In genomic region chr9:110427497-110428104, GRCh38 we compare ENCODE assay signal across 8 cellular contexts.
DNase-seq lines count a peak whose midpoint lies in the region; ATAC-seq and TF ChIP-seq lines count a peak whose summit lies in the region.

No MANE protein-coding gene starts in this region.

- peaks cover 0 to 64% (median 0%) of the 10 kb centered on the region in 9 donors for H3K36me3 ChIP-seq in heart left ventricle
- H3K36me3 ChIP-seq in Peyer's patch, result no peaks in the 10 kb centered on the region
- H3K36me3 ChIP-seq in ovary, result no peaks in the 10 kb centered on the region
- peaks cover 89% of the 10 kb centered on the region for H3K36me3 ChIP-seq in MG63

- no peak overlapping the region for H3K27ac ChIP-seq in heart left ventricle
- no peak overlapping the region for H3K27ac ChIP-seq in Peyer's patch
- no peak overlapping the region for H3K27ac ChIP-seq in ovary

- peak in 2 of 5 donors; percentile 10 to 41 for DNase-seq in heart left ventricle
- no peak for DNase-seq in cardiac septum (ENCODE audit: low spot score)
- DNase-seq in Peyer's patch, result peak in 2 of 3 donors; percentile 76 to 82
- no peak for DNase-seq in epithelial cell of proximal tubule (ENCODE audit: low read depth)
- peak in 3 of 5 donors; percentile 20 to 38 (median 26) for DNase-seq in ovary
- no peak for DNase-seq in MG63

- H3K27me3 ChIP-seq in heart left ventricle, result no peaks in the 10 kb centered on the region
- H3K27me3 ChIP-seq in Peyer's patch, result no peaks in the 10 kb centered on the region
- no peaks in the 10 kb centered on the region for H3K27me3 ChIP-seq in ovary
- H3K27me3 ChIP-seq in MG63, result no peaks in the 10 kb centered on the region

- no peak for TF ChIP-seq EP300 in ovary (IDR thresholded peaks at IDR 0.05)

- intact Hi-C loops in heart left ventricle (cut with DNase I) (no loop called here), cardiac septum (cut with DNase I) (no loop called here), ovary (cut with DNase I) (no loop called here)

- ATAC-seq in heart left ventricle (no peak), HG03103 (IDR thresholded peaks at IDR 0.05; ENCODE audit: low read depth, unreplicated experiment) (peak; percentile 77), GM18858 (IDR thresholded peaks at IDR 0.05; ENCODE audit: unreplicated experiment) (no peak)

- H3K9me3 ChIP-seq in heart left ventricle, result no peaks in the 10 kb centered on the region
- H3K9me3 ChIP-seq in Peyer's patch, result no peaks in the 10 kb centered on the region
- no peaks in the 10 kb centered on the region for H3K9me3 ChIP-seq in ovary
- no peaks in the 10 kb centered on the region for H3K9me3 ChIP-seq in MG63

- no peaks in the 10 kb centered on the region for H3K4me1 ChIP-seq in heart left ventricle
- no peaks in the 10 kb centered on the region for H3K4me1 ChIP-seq in Peyer's patch
- H3K4me1 ChIP-seq in ovary (ENCODE audit: insufficient read depth), result no peaks in the 10 kb centered on the region

- TF ChIP-seq POLR2A in heart left ventricle (IDR thresholded peaks at IDR 0.05) (no peak), Peyer's patch (IDR thresholded peaks at IDR 0.05) (no peak), ovary (IDR thresholded peaks at IDR 0.05) (no peak)

- WGBS in heart left ventricle, 4 donors, result 29 to 42% (median 37%) methylated on average over 7 of the region's 7 CpGs
- 53 to 59% (median 58%) methylated on average over 7 of the region's 7 CpGs for WGBS in ovary, 3 donors

- H3K4me3 ChIP-seq in heart left ventricle (no peak overlapping the region), Peyer's patch (no peak overlapping the region), epithelial cell of proximal tubule (ENCODE audit: low read depth, low read length) (no peak overlapping the region), ovary (no peak overlapping the region), MG63 (no peak overlapping the region)

- TF ChIP-seq CTCF in heart left ventricle (IDR thresholded peaks at IDR 0.05) (peak in 9 of 12 donors; percentile 23 to 52 (median 39)), Peyer's patch (IDR thresholded peaks at IDR 0.05) (peak in 4 of 6 experiments; percentile 39 to 60 (median 54)), epithelial cell of proximal tubule (conservative IDR thresholded peaks at IDR 0.05; ENCODE audit: low read depth, low read length) (peak; percentile 77), ovary (IDR thresholded peaks at IDR 0.05) (no peak)

Comparison
In these comparisons a context has a peak if more than half of its experiments do, and no peak if none do; other contexts are left out.
1. DNase-seq: peak in Peyer's patch (2 of 3) and ovary (3 of 5); none in cardiac septum (single experiment), epithelial cell of proximal tubule (single experiment) and MG63 (single experiment).
2. CTCF ChIP-seq: peak in heart left ventricle (9 of 12), Peyer's patch (4 of 6) and epithelial cell of proximal tubule (single experiment); none in ovary (0 of 3).